In genomic region chr7:69336976-69337375, GRCh38 we compare ENCODE assay signal across 5 cellular contexts.
"Had no signal": no experiment of that assay in that cellular context is flagged by ENCODE, and none has a peak within 500 bp of the region (broad histone marks: within the 10 kb centered on the region; RNA-seq: fewer than 3 reads in every experiment).

No MANE protein-coding gene starts in this region.

- H3K4me1 Mint-ChIP-seq: GM23338, H9 had no signal

- H3K4me3 Mint-ChIP-seq: GM23338, H9 had no signal

- H3K27ac Mint-ChIP-seq: GM23338, H9 had no signal

- H3K4me2 ChIP-seq: GM23338 had no signal

- ATAC-seq: GM23338, K562 had no signal

- H2AFZ ChIP-seq: GM23338 had no signal

- H3K4me3 ChIP-seq: GM23338, K562 had no signal

- DNase-seq: H9, HCEC 1CT, IMR-90 had no signal
